14 cellular contexts compared by ENCODE assay signal in genomic region chr1:197948926-197949899, GRCh38. TPM values are rescaled to one million over a fixed set of nuclear protein-coding genes. Genes with fewer than 3 reads are reported as not detected.
DNase-seq lines count a peak whose midpoint lies in the region; ATAC-seq lines count a peak whose summit lies in the region.
"Had no signal": no experiment of that assay in that cellular context is flagged by ENCODE, and none has a peak within 500 bp of the region (broad histone marks: within the 10 kb centered on the region; RNA-seq: fewer than 3 reads in every experiment).

No MANE protein-coding gene starts in this region.

- H3K4me3 ChIP-seq in SJCRH30: no peak overlapping the region
- H3K4me3 ChIP-seq: lung had no signal

- H3K9me3 Mint-ChIP-seq in naive thymus-derived CD8-positive, alpha-beta T cell: peaks cover 0 to 7% (median 0%) of the 10 kb centered on the region in 9 donors

- peak overlapping the region; percentile 15 to 92 (median 66) for H3K27ac Mint-ChIP-seq in naive thymus-derived CD8-positive, alpha-beta T cell

- ATAC-seq in naive thymus-derived CD8-positive, alpha-beta T cell: peak; percentile 90 to 91
- no peak for ATAC-seq in HG02642 (IDR thresholded peaks at IDR 0.05; ENCODE audit: poor library complexity, unreplicated experiment)
- ATAC-seq in HG02852 (IDR thresholded peaks at IDR 0.05; ENCODE audit: unreplicated experiment): no peak

- H3K27ac ChIP-seq in SJCRH30: no peak overlapping the region
- H3K27ac ChIP-seq: neutrophil had no signal

- peaks cover 22 to 33% (median 23%) of the 10 kb centered on the region in 4 donors for H3K4me1 Mint-ChIP-seq in naive thymus-derived CD8-positive, alpha-beta T cell

- peak; percentile 37 for DNase-seq in activated naive CD4-positive, alpha-beta T cell treated with Interleukin-2 at 50 U/mL for 16 hours
- no peak for DNase-seq in activated naive CD4-positive, alpha-beta T cell (lab: John Stamatoyannopoulos, UW)
- peak; percentile 25 to 34 for DNase-seq in activated T-cell treated with anti-CD3 and anti-CD28 coated beads, Interleukin-2, amount 50 U/mL, for 48 hours
- peak in 7 of 10 donors; percentile 8 to 59 (median 33) for DNase-seq in naive thymus-derived CD8-positive, alpha-beta T cell
- DNase-seq in SJCRH30 (no peak), ureter (ENCODE audit: low spot score) (no peak)
- DNase-seq: NCI-H1092, NCI-H226, OCI-M1 had no signal

- no peaks in the 10 kb centered on the region for H3K9me3 ChIP-seq in SJCRH30 (replicated peaks)
- H3K9me3 ChIP-seq: neutrophil had no signal

- POLR2A ChIA-PET in naive thymus-derived CD8-positive, alpha-beta T cell (lab: Charles Lee): no interaction called here

- H3K27me3 Mint-ChIP-seq in naive thymus-derived CD8-positive, alpha-beta T cell: peaks cover 5 to 10% (median 8%) of the 10 kb centered on the region in 5 donors

- peak overlapping the region; percentile 13 to 76 (median 62) for H3K4me3 Mint-ChIP-seq in naive thymus-derived CD8-positive, alpha-beta T cell

- no peaks in the 10 kb centered on the region for H3K36me3 ChIP-seq in SJCRH30
- H3K36me3 ChIP-seq: neutrophil had no signal

- no peaks in the 10 kb centered on the region for H3K4me1 ChIP-seq in SJCRH30

- no peaks in the 10 kb centered on the region for H3K36me3 Mint-ChIP-seq in naive thymus-derived CD8-positive, alpha-beta T cell

- no peaks in the 10 kb centered on the region for H3K27me3 ChIP-seq in SJCRH30
- H3K27me3 ChIP-seq: neutrophil had no signal

RNA-seq across cellular contexts. Expression of gene LHX9, which starts 32.0 kb away (rescaled TPM):
- not detected for total RNA-seq in naive thymus-derived CD8-positive, alpha-beta T cell
- not detected for polyA plus RNA-seq in naive thymus-derived CD8-positive, alpha-beta T cell
- total RNA-seq in SJCRH30 (2014; rRNA removed; shearing (Covaris generic)): 0.33 and 0.93 TPM in 2 replicates
- not detected for total RNA-seq in ureter
- total RNA-seq: dermis microvascular lymphatic vessel endothelial cell had no signal

RNA-seq across cellular contexts. Expression of gene C1orf53, which starts 46.8 kb away (rescaled TPM):
- not detected for total RNA-seq in naive thymus-derived CD8-positive, alpha-beta T cell
- polyA plus RNA-seq in naive thymus-derived CD8-positive, alpha-beta T cell: 1 to 10 TPM in 2 of 3 donors, not detected in 1; 1.4 to 2.7 TPM
- total RNA-seq in SJCRH30 (2014; rRNA removed; shearing (Covaris generic)): 2.5 and 2.6 TPM in 2 replicates
- 1.7 TPM for total RNA-seq in ureter

Comparison
In these comparisons a context has a peak if more than half of its experiments do, and no peak if none do; other contexts are left out.
1. DNase-seq: peak in activated naive CD4-positive, alpha-beta T cell treated with Interleukin-2 at 50 U/mL for 16 hours (single experiment), activated T-cell treated with anti-CD3 and anti-CD28 coated beads, Interleukin-2, amount 50 U/mL, for 48 hours (2 of 2) and naive thymus-derived CD8-positive, alpha-beta T cell (7 of 10); none in activated naive CD4-positive, alpha-beta T cell (0 of 4), SJCRH30 (0 of 2) and ureter (single experiment).
2. ATAC-seq: peak in naive thymus-derived CD8-positive, alpha-beta T cell (2 of 2); none in HG02642 (single experiment) and HG02852 (single experiment).